32 cellular contexts compared by ENCODE assay signal in genomic region chr9:37167456-37167855, GRCh38. TPM values are rescaled to one million over a fixed set of nuclear protein-coding genes. Genes with fewer than 3 reads are reported as not detected.
DNase-seq lines count a peak whose midpoint lies in the region; ATAC-seq, FAIRE-seq and TF ChIP-seq lines count a peak whose summit lies in the region.
"Had no signal": no experiment of that assay in that cellular context is flagged by ENCODE, and none has a peak within 500 bp of the region (broad histone marks: within the 10 kb centered on the region; RNA-seq: fewer than 3 reads in every experiment).

No MANE protein-coding gene starts in this region.

- dilution Hi-C loops in endothelial cell of umbilical vein (cut with MboI; ENCODE audit: extremely low pct_ligation_motif_present, low sequenced_read_pairs), result no loop called here

- H3K79me2 ChIP-seq in HCT116 (ENCODE audit: insufficient read depth, low read length) (peaks cover 52% of the 10 kb centered on the region), endothelial cell of umbilical vein (ENCODE audit: control insufficient read depth, insufficient read depth, low read length) (no peaks in the 10 kb centered on the region)

- POLR2A ChIA-PET in MCF 10A (lab: Yijun Ruan, JAX) (interaction anchor here (1.3 kb wide), 1 partner anchor 9 kb away, joined by 4 read pairs; no protein-coding TSS in a partner anchor), HCT116 (lab: Charles Lee) (no interaction called here), endothelial cell of umbilical vein (lab: Charles Lee) (no interaction called here)

- H3K36me3 Mint-ChIP-seq in MCF 10A (ENCODE audit: insufficient read depth, unreplicated experiment), result peaks cover 43% of the 10 kb centered on the region

- no peaks in the 10 kb centered on the region for H3K27me3 ChIP-seq in breast epithelium
- no peaks in the 10 kb centered on the region for H3K27me3 ChIP-seq in HCT116 (ENCODE audit: insufficient read depth, low read length)
- no peaks in the 10 kb centered on the region for H3K27me3 ChIP-seq in endothelial cell of umbilical vein (ENCODE audit: control insufficient read depth in 2 of 2, insufficient read depth in 2 of 2, low read length in 2 of 2)
- H3K27me3 ChIP-seq: BLaER1 treated with 17β-estradiol and CSF1 and Interleukin-3, amounts not matched to agents 10 nM and 100 nM; SJCRH30 had no signal

- BruUV-seq in MCF 10A (replicated peaks; lab: Mats Ljungman, UMichigan), result no TSS peak
- BruUV-seq in HCT116 (replicated peaks; lab: Mats Ljungman, UMichigan), result no TSS peak
- BruUV-seq in endothelial cell of umbilical vein (replicated peaks; lab: Mats Ljungman, UMichigan), result no TSS peak

- H3K36me3 ChIP-seq in breast epithelium (no peaks in the 10 kb centered on the region), HCT116 (ENCODE audit: control insufficient read depth in 1 of 2, insufficient read depth in 2 of 2, low read length in 2 of 2) (no peaks in the 10 kb centered on the region), endothelial cell of umbilical vein (ENCODE audit: control insufficient read depth in 2 of 2, extremely low read depth in 1 of 2, insufficient read depth in 2 of 2, low read length in 2 of 2) (no peaks in the 10 kb centered on the region)

- H3K4me1 ChIP-seq in breast epithelium, result no peaks in the 10 kb centered on the region
- peaks cover 3 to 4% of the 10 kb centered on the region in 2 experiments; a peak in 1 of 4 replicates for H3K4me1 ChIP-seq in HCT116 (ENCODE audit: control insufficient read depth in 1 of 2, insufficient read depth in 2 of 2, low read length in 2 of 2)
- H3K4me1 ChIP-seq in endothelial cell of umbilical vein (ENCODE audit: control insufficient read depth, extremely low read depth, insufficient read depth, low read length), result peaks cover 3% of the 10 kb centered on the region
- H3K4me1 ChIP-seq: Caco-2, SJCRH30 had no signal

- H4K20me1 ChIP-seq in HCT116 (ENCODE audit: insufficient read depth) (no peaks in the 10 kb centered on the region; the same call in 1 of the 2 replicates), endothelial cell of umbilical vein (replicated peaks; ENCODE audit: control insufficient read depth, extremely low read depth, insufficient read depth, low read length) (no peaks in the 10 kb centered on the region)

- no peaks in the 10 kb centered on the region for H3K9me3 Mint-ChIP-seq in MCF 10A (ENCODE audit: unreplicated experiment)
- H3K9me3 Mint-ChIP-seq: CD4-positive, alpha-beta T cell; HFFc6 had no signal

- no peak for FAIRE-seq in endothelial cell of umbilical vein (lab: Jason Lieb, UNC)
- FAIRE-seq: GM12891 had no signal

- RAD21 ChIA-PET in HCT116 (lab: Charles Lee; ENCODE audit: low non-redundant PET in 1 of 2, low total read pairs in 2 of 2, uncharacterized antibody in 2 of 2, unreplicated experiment in 2 of 2), result no interaction called here

- H3K27me3 Mint-ChIP-seq in MCF 10A (ENCODE audit: insufficient read depth, unreplicated experiment), result no peaks in the 10 kb centered on the region
- H3K27me3 Mint-ChIP-seq: CD4-positive, alpha-beta T cell had no signal

- ATAC-seq in HCT116 (no peak), HG02623 (IDR thresholded peaks at IDR 0.05; ENCODE audit: unreplicated experiment) (no peak)
- ATAC-seq: PC-3, Right ventricle myocardium inferior, SK-N-SH treated with all-trans-retinoic acid at 6 μM for 48 hours had no signal

- H3K27ac Mint-ChIP-seq in MCF 10A (ENCODE audit: low read depth, unreplicated experiment), result peak overlapping the region; percentile 12
- H3K27ac Mint-ChIP-seq: CD4-positive, alpha-beta T cell; HFFc6 had no signal

- 0 out of 2 replicates have a peak, but pooled peaks cover 3% of the 10 kb centered on the region for H3K9me2 ChIP-seq in HCT116 (ENCODE audit: insufficient read depth)

- CTCF ChIA-PET in MCF 10A (lab: Yijun Ruan, JAX) (no interaction called here), HCT116 (lab: Charles Lee) (no interaction called here), endothelial cell of umbilical vein (lab: Charles Lee) (interaction anchor here (1.0 kb wide), 1 partner anchor 33 kb away, joined by 3 read pairs; no protein-coding TSS in a partner anchor)

- no peak overlapping the region for H3K4me3 Mint-ChIP-seq in MCF 10A (ENCODE audit: unreplicated experiment)
- H3K4me3 Mint-ChIP-seq: CD4-positive, alpha-beta T cell; HFFc6 had no signal

- no peak overlapping the region for H3K27ac ChIP-seq in breast epithelium
- no peak overlapping the region for H3K27ac ChIP-seq in HCT116 (ENCODE audit: low read depth, low read length)
- H3K27ac ChIP-seq in endothelial cell of umbilical vein (ENCODE audit: insufficient read depth, low read depth, low read length), result no peak overlapping the region
- H3K27ac ChIP-seq: HL-60, SJCRH30 had no signal

- intact Hi-C loops in MCF 10A (cut with micrococcal nuclease) (no loop called here), breast epithelium (cut with DNase I; ENCODE audit: low total_unique reads) (no loop called here), HCT116 (cut with micrococcal nuclease) (no loop called here), endothelial cell of umbilical vein (cut with micrococcal nuclease) (no loop called here)

- TF ChIP-seq POLR2A in breast epithelium (IDR thresholded peaks at IDR 0.05) (no peak), HCT116 (IDR thresholded peaks at IDR 0.05; ENCODE audit: borderline replicate concordance, extremely low read depth, insufficient read depth, insufficient read length) (no peak), endothelial cell of umbilical vein (IDR thresholded peaks at IDR 0.05; ENCODE audit: low read depth, low read length) (no peak)

- no peaks in the 10 kb centered on the region for H3K9me1 ChIP-seq in endothelial cell of umbilical vein (replicated peaks; ENCODE audit: control insufficient read depth, extremely low read depth, insufficient read depth, low read length)

- H3K4me3 ChIP-seq in breast epithelium, result no peak overlapping the region
- no peak overlapping the region for H3K4me3 ChIP-seq in HCT116 (replicated peaks in 1 of 2; ENCODE audit: low read depth in 1 of 2, low read length in 2 of 2)
- H3K4me3 ChIP-seq in endothelial cell of umbilical vein (replicated peaks in 1 of 3; ENCODE audit: insufficient read depth in 1 of 3, low read depth in 1 of 3, low read length in 3 of 3), result no peak overlapping the region
- no peak overlapping the region for H3K4me3 ChIP-seq in retinal pigment epithelial cell (ENCODE audit: low read length)
- H3K4me3 ChIP-seq: BLaER1 treated with 17β-estradiol and CSF1 and Interleukin-3, amounts not matched to agents 10 nM and 100 nM; SJCRH30 had no signal

- DNase-seq in MCF 10A (ENCODE audit: unreplicated experiment) (no peak), breast epithelium (ENCODE audit: low spot score in 2 of 2) (no peak), HCT116 (ENCODE audit: low read depth, low spot score) (no peak), endothelial cell of umbilical vein (ENCODE audit: low read depth, low spot score) (peak; percentile 45), retinal pigment epithelial cell (ENCODE audit: low read depth) (peak; percentile 66), ureter (ENCODE audit: low spot score) (no peak), NCI-H1694 (lab: John Stamatoyannopoulos, UW) (no peak)
- DNase-seq: 8988T; Caco-2; CD4-positive, alpha-beta T cell; EL; GF-D8; H7; HFFc6; Kasumi-1; MV-4-11; NCI-H1105; NCI-H1436 treated with DMSO at 0.1 percent for 48 hours; NCI-H1930; NCI-H2107; NCI-H446; NCI-H524 treated with DMSO at 0.1 percent for 48 hours; NCI-H774; NK-92 treated with Interleukin-12 subunit alpha and Interleukin-12 subunit beta, amount 100 ng/mL, for 24 hours; PC-3; SJCRH30 had no signal

- H3K4me2 ChIP-seq in HCT116 (ENCODE audit: low read length), result no peak overlapping the region
- H3K4me2 ChIP-seq in endothelial cell of umbilical vein (ENCODE audit: insufficient read depth, low read length), result no peak overlapping the region

- H2AFZ ChIP-seq in HCT116 (ENCODE audit: low read depth, low read length, poor library complexity, severe bottlenecking) (no peak overlapping the region), endothelial cell of umbilical vein (ENCODE audit: low read depth, low read length) (no peak overlapping the region)

- H3K9ac ChIP-seq in HCT116 (ENCODE audit: low read length) (no peak overlapping the region), endothelial cell of umbilical vein (replicated peaks; ENCODE audit: extremely low read depth, insufficient read depth, low read length) (no peak overlapping the region)
- H3K9ac ChIP-seq: BLaER1 treated with 17β-estradiol and CSF1 and Interleukin-3, amounts not matched to agents 10 nM and 100 nM had no signal

- TF ChIP-seq RAD21 in HCT116 (IDR thresholded peaks at IDR 0.05; ENCODE audit: low read depth), result no peak

- TF ChIP-seq CTCF in MCF 10A (IDR thresholded peaks at IDR 0.05; ENCODE audit: unreplicated experiment) (no peak), breast epithelium (IDR thresholded peaks at IDR 0.05) (no peak), HCT116 (IDR thresholded peaks at IDR 0.05 in 2 of 3, conservative IDR thresholded peaks at IDR 0.05 in 1 of 3; ENCODE audit: borderline replicate concordance in 1 of 3, insufficient read depth in 1 of 3, low read depth in 2 of 3, low read length in 2 of 3) (no peak), endothelial cell of umbilical vein (IDR thresholded peaks at IDR 0.05; ENCODE audit: extremely low read depth in 1 of 2, insufficient read depth in 1 of 2, low read depth in 1 of 2, low read length in 2 of 2) (no peak), retinal pigment epithelial cell (conservative IDR thresholded peaks at IDR 0.05; ENCODE audit: low read depth, low read length) (no peak)

- H3K4me1 Mint-ChIP-seq in MCF 10A (ENCODE audit: insufficient read depth, unreplicated experiment), result no peaks in the 10 kb centered on the region

- H3K9me3 ChIP-seq in breast epithelium (no peaks in the 10 kb centered on the region), HCT116 (ENCODE audit: control insufficient read depth in 1 of 2, insufficient read depth in 1 of 2, low read depth in 1 of 2, low read length in 2 of 2) (no peaks in the 10 kb centered on the region), endothelial cell of umbilical vein (replicated peaks; ENCODE audit: control insufficient read depth, insufficient read depth, low read length) (no peaks in the 10 kb centered on the region)
- H3K9me3 ChIP-seq: Caco-2, SJCRH30 had no signal

TF ChIP-seq in endothelial cell of umbilical vein, 7 proteins besides CTCF, POLR2A, EP300 and RAD21 (continues in another document):
- no peak for TF ChIP-seq FOS (IDR thresholded peaks at IDR 0.05; ENCODE audit: borderline replicate concordance, insufficient read depth, low read length)

RNA-seq across cellular contexts. Expression of gene ZCCHC7, which starts 47.1 kb away (rescaled TPM):
- total RNA-seq in MCF 10A (2022) (34.0 and 41.7 TPM in 2 replicates), breast epithelium (10 to 100 TPM; 19.8 to 29.1 (median 26.9) TPM), HCT116 (2021; ENCODE audit: unreplicated experiment) (31.2 TPM), endothelial cell of umbilical vein (14.8 and 17.3 TPM in 2 replicates), ureter (31.7 TPM)
- 17.9 and 23.6 TPM in 2 replicates for polyA plus RNA-seq in HCT116 (2012)
- polyA plus RNA-seq in endothelial cell of umbilical vein, result 7.4 and 9.3 TPM in 2 replicates
- polyA plus RNA-seq in endothelial cell of umbilical vein (2011; cell fraction: cytosol; rRNA removed), result 9.4 and 13.2 TPM in 2 replicates
- 11.9 and 14.8 TPM in 2 replicates for polyA plus RNA-seq in endothelial cell of umbilical vein (2011; cell fraction: nucleus; rRNA removed)
- 13.7 and 14.6 TPM in 2 replicates for polyA plus RNA-seq in endothelial cell of umbilical vein (2012)
- 11.7 and 17.0 TPM in 2 replicates for polyA minus RNA-seq in endothelial cell of umbilical vein
- polyA minus RNA-seq in endothelial cell of umbilical vein (2011; cell fraction: cytosol; rRNA and poly(A)+ RNA removed), result 16.4 TPM
- 17.6 and 22.3 TPM in 2 replicates for polyA minus RNA-seq in endothelial cell of umbilical vein (2011; cell fraction: nucleus; rRNA and poly(A)+ RNA removed)

Comparison
In these comparisons a context has a peak if more than half of its experiments do, and no peak if none do; other contexts are left out.
1. DNase-seq: peak in endothelial cell of umbilical vein (single experiment) and retinal pigment epithelial cell (single experiment); none in MCF 10A (single experiment), breast epithelium (0 of 2), HCT116 (single experiment), ureter (single experiment) and NCI-H1694 (single experiment).